1 cellular context compared by ENCODE assay signal in the genomic region with DNA sequence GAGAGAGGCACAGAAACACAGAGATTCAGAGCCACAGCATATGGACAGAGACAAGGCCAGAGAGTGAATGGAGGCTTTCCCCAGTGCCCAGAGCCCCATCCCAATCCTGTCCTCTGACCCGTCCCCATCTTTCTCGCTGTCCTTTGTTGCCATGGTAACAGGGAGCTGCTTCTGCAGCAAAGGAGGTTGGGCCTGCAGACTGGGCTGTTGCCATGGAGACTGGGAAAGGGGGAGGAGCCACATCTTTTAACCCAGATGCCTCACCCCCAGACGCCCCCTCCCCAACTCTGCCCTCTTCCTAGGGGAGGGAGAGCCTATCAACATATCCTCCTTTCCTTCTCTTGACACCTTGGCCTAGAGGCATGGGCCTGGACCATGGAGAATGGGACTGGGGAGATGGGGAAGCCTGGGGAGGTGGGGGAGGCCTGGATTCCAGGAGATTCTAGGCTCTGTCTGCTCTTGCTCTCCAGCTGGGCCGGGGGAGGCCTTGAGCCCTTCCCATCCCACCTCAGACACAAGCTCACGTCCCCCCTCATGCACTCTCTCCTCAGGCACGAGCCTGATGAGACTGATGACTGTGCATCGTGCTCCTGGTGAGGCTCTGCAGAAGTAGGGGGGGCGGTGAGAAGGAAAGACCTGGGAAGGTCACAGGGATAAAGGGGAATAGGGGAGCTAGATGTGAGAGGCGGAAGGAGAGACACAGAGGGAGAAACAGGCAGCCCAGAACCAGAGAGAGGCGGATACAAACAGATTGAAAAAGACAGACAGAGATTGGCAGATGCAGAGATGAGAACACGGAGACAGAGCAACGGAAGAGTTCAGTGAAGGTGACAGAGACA.
TF ChIP-seq lines count a peak whose summit lies in the region.

No MANE protein-coding gene starts in this region.

TF ChIP-seq in SK-N-SH treated with all-trans-retinoic acid at 6 μM for 48 hours, 23 proteins besides CTCF, POLR2A, EP300 and RAD21 (continued from another document):
- no peak for TF ChIP-seq ISL1 (CRISPR knock-in tag; IDR thresholded peaks at IDR 0.05)
- no peak for TF ChIP-seq GLIS3 (CRISPR knock-in tag; IDR thresholded peaks at IDR 0.05)
- TF ChIP-seq PPARA (CRISPR knock-in tag; IDR thresholded peaks at IDR 0.05; ENCODE audit: borderline replicate concordance) = no peak
- TF ChIP-seq ZC3H10 (CRISPR knock-in tag; IDR thresholded peaks at IDR 0.05) = no peak
- TF ChIP-seq, protein P1, sequence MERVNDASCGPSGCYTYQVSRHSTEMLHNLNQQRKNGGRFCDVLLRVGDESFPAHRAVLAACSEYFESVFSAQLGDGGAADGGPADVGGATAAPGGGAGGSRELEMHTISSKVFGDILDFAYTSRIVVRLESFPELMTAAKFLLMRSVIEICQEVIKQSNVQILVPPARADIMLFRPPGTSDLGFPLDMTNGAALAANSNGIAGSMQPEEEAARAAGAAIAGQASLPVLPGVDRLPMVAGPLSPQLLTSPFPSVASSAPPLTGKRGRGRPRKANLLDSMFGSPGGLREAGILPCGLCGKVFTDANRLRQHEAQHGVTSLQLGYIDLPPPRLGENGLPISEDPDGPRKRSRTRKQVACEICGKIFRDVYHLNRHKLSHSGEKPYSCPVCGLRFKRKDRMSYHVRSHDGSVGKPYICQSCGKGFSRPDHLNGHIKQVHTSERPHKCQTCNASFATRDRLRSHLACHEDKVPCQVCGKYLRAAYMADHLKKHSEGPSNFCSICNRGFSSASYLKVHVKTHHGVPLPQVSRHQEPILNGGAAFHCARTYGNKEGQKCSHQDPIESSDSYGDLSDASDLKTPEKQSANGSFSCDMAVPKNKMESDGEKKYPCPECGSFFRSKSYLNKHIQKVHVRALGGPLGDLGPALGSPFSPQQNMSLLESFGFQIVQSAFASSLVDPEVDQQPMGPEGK (CRISPR knock-in tag; IDR thresholded peaks at IDR 0.05; ENCODE audit: borderline replicate concordance) = no peak
- TF ChIP-seq ARNTL (CRISPR knock-in tag; IDR thresholded peaks at IDR 0.05; ENCODE audit: borderline replicate concordance, low read depth) = no peak
